ENCODE assay signal across 17 cellular contexts in the genomic region with DNA sequence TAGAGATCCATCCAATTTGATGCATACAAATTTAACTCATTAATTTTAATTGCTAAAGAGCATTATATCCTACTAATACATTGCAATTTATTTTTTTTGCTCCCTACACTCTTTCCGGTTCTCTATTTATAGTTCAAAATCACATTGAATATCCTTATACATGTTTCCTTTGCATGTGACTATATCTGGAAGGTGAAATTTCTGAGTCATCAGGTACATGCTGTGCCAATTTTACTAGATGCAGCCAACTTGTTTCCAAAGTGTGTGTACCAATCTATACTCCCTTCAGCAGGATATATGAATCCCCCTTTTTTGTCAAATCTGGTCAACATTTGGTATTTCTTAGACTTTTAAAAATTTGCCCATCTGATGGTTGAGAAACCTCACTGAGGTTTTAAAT.
A peak's percentile ranks its signal among the peaks of the same experiment; 100 is the strongest.
DNase-seq lines count a peak whose midpoint lies in the region; ATAC-seq and TF ChIP-seq lines count a peak whose summit lies in the region.
"Had no signal": no experiment of that assay in that cellular context is flagged by ENCODE, and none has a peak within 500 bp of the region (broad histone marks: within the 10 kb centered on the region; RNA-seq: fewer than 3 reads in every experiment).

No MANE protein-coding gene starts in this region.

- no peak overlapping the region for H3K27ac ChIP-seq in fibroblast of lung (ENCODE audit: insufficient read depth, low read length)
- H3K27ac ChIP-seq in CD8-positive, alpha-beta T cell (ENCODE audit: low read depth, low read length), result no peak overlapping the region
- H3K27ac ChIP-seq: HL-60, SJCRH30 had no signal

- H3K4me3 Mint-ChIP-seq in brain, result peak overlapping the region in 1 of 5 experiments; percentile 19
- no peak overlapping the region for H3K4me3 Mint-ChIP-seq in Caco-2 (ENCODE audit: unreplicated experiment)
- no peak overlapping the region for H3K4me3 Mint-ChIP-seq in CD8-positive, alpha-beta T cell
- H3K4me3 Mint-ChIP-seq: CD4-positive, alpha-beta memory T cell had no signal

- H3K27me3 ChIP-seq in fibroblast of lung (ENCODE audit: control insufficient read depth, insufficient read depth, low read length) (no peaks in the 10 kb centered on the region), Caco-2 (replicated peaks; ENCODE audit: control insufficient read depth, insufficient read depth, low read length) (no peaks in the 10 kb centered on the region)
- H3K27me3 ChIP-seq in CD8-positive, alpha-beta T cell (ENCODE audit: insufficient read depth, low read length), result no peaks in the 10 kb centered on the region
- H3K27me3 ChIP-seq: SJCRH30 had no signal

- intact Hi-C loops in Caco-2 (cut with micrococcal nuclease; ENCODE audit: unreplicated experiment), result no loop called here
- intact Hi-C loops in CD8-positive, alpha-beta T cell (cut with DNase I, micrococcal nuclease), result no loop called here

- no peaks in the 10 kb centered on the region for H3K79me2 ChIP-seq in fibroblast of lung (ENCODE audit: control insufficient read depth, insufficient read depth, low read length)

- H3K9me3 Mint-ChIP-seq in brain (peaks cover 0 to 9% (median 3%) of the 10 kb centered on the region in 5 experiments), Caco-2 (ENCODE audit: unreplicated experiment) (no peaks in the 10 kb centered on the region)
- H3K9me3 Mint-ChIP-seq in CD8-positive, alpha-beta T cell, result no peaks in the 10 kb centered on the region
- H3K9me3 Mint-ChIP-seq: CD4-positive, alpha-beta memory T cell had no signal

- H3K4me1 ChIP-seq in fibroblast of lung (ENCODE audit: control insufficient read depth, extremely low read depth, insufficient read depth, low read length) (no peaks in the 10 kb centered on the region), Caco-2 (no peaks in the 10 kb centered on the region)
- H3K4me1 ChIP-seq in CD8-positive, alpha-beta T cell (ENCODE audit: insufficient read depth, low read length), result no peaks in the 10 kb centered on the region
- H3K4me1 ChIP-seq: SJCRH30 had no signal

- no peaks in the 10 kb centered on the region for H3K4me1 Mint-ChIP-seq in brain
- no peaks in the 10 kb centered on the region for H3K4me1 Mint-ChIP-seq in Caco-2 (ENCODE audit: low read depth, unreplicated experiment)
- H3K4me1 Mint-ChIP-seq in CD8-positive, alpha-beta T cell (ENCODE audit: low read depth), result no peaks in the 10 kb centered on the region
- H3K4me1 Mint-ChIP-seq: CD4-positive, alpha-beta memory T cell had no signal

- no peak overlapping the region for H2AFZ ChIP-seq in fibroblast of lung (ENCODE audit: low read length)

- H3K4me3 ChIP-seq in fibroblast of lung (replicated peaks in 1 of 4; ENCODE audit: control extremely low read depth in 1 of 4, insufficient read depth in 1 of 4, low read depth in 3 of 4, low read length in 4 of 4) (no peak overlapping the region), retinal pigment epithelial cell (ENCODE audit: low read length) (no peak overlapping the region), Caco-2 (ENCODE audit: low read depth, low read length) (no peak overlapping the region)
- H3K4me3 ChIP-seq in CD8-positive, alpha-beta T cell (ENCODE audit: low read depth, low read length), result no peak overlapping the region
- H3K4me3 ChIP-seq: SJCRH30 had no signal

- H3K9ac ChIP-seq in fibroblast of lung (ENCODE audit: insufficient read depth, low read length), result no peak overlapping the region

- H4K20me1 ChIP-seq in fibroblast of lung (ENCODE audit: control insufficient read depth, extremely low read depth, insufficient read depth, low read length), result no peaks in the 10 kb centered on the region

- POLR2A ChIA-PET in Caco-2 (lab: Charles Lee), result no interaction called here
- POLR2A ChIA-PET in CD8-positive, alpha-beta T cell (lab: Charles Lee), result no interaction called here

- TF ChIP-seq CTCF in brain (conservative IDR thresholded peaks at IDR 0.05), result no peak
- no peak for TF ChIP-seq CTCF in fibroblast of lung (conservative IDR thresholded peaks at IDR 0.05 in 1 of 2, IDR thresholded peaks at IDR 0.05 in 1 of 2; ENCODE audit: low read depth in 1 of 2, low read length in 2 of 2)
- TF ChIP-seq CTCF in retinal pigment epithelial cell (conservative IDR thresholded peaks at IDR 0.05; ENCODE audit: low read depth, low read length), result no peak
- no peak for TF ChIP-seq CTCF in Caco-2 (IDR thresholded peaks at IDR 0.05; ENCODE audit: insufficient read depth in 1 of 2, low read depth in 1 of 2, low read length in 1 of 2, severe bottlenecking in 1 of 2, unreplicated experiment in 1 of 2)
- no peak for TF ChIP-seq CTCF in CD8-positive, alpha-beta T cell (IDR thresholded peaks at IDR 0.05)

- no peaks in the 10 kb centered on the region for H3K36me3 ChIP-seq in fibroblast of lung (ENCODE audit: control insufficient read depth, insufficient read depth, low read length)
- no peaks in the 10 kb centered on the region for H3K36me3 ChIP-seq in Caco-2 (ENCODE audit: control insufficient read depth, insufficient read depth, low read length)
- no peaks in the 10 kb centered on the region for H3K36me3 ChIP-seq in CD8-positive, alpha-beta T cell (ENCODE audit: insufficient read depth, low read length)
- H3K36me3 ChIP-seq: SJCRH30 had no signal

- H3K36me3 Mint-ChIP-seq in brain (no peaks in the 10 kb centered on the region), Caco-2 (ENCODE audit: insufficient read depth, unreplicated experiment) (no peaks in the 10 kb centered on the region)
- no peaks in the 10 kb centered on the region for H3K36me3 Mint-ChIP-seq in CD8-positive, alpha-beta T cell
- H3K36me3 Mint-ChIP-seq: CD4-positive, alpha-beta memory T cell had no signal

- H3K27ac Mint-ChIP-seq in brain, result peak overlapping the region in 3 of 5 experiments; percentile 37 to 93 (median 39)
- no peak overlapping the region for H3K27ac Mint-ChIP-seq in Caco-2 (ENCODE audit: unreplicated experiment)
- H3K27ac Mint-ChIP-seq in CD8-positive, alpha-beta T cell, result no peak overlapping the region
- H3K27ac Mint-ChIP-seq: CD4-positive, alpha-beta memory T cell had no signal

- H3K4me2 ChIP-seq in fibroblast of lung (ENCODE audit: extremely low read depth, insufficient read depth, low read length), result no peak overlapping the region

- no peaks in the 10 kb centered on the region for H3K27me3 Mint-ChIP-seq in brain
- peaks cover 3% of the 10 kb centered on the region for H3K27me3 Mint-ChIP-seq in Caco-2 (ENCODE audit: insufficient read depth, unreplicated experiment)
- H3K27me3 Mint-ChIP-seq in CD8-positive, alpha-beta T cell (ENCODE audit: low read depth), result no peaks in the 10 kb centered on the region
- H3K27me3 Mint-ChIP-seq: CD4-positive, alpha-beta memory T cell had no signal

- DNase-seq in NCI-H446 (lab: John Stamatoyannopoulos, UW), result peak; percentile 81 to 83
- peak; percentile 16 to 19 for DNase-seq in fibroblast of lung (ENCODE audit: low read depth in 2 of 2)
- DNase-seq in retinal pigment epithelial cell (ENCODE audit: low read depth), result peak; percentile 26
- no peak for DNase-seq in Caco-2
- no peak for DNase-seq in CD8-positive, alpha-beta T cell
- DNase-seq: CD4-positive, alpha-beta memory T cell; DMS79 treated with DMSO at 0.1 percent for 48 hours; HCEC 1CT; NCI-H1436 treated with DMSO at 0.1 percent for 48 hours; NCI-H2029 treated with DMSO at 0.1 percent for 48 hours; NCI-H2171 treated with DMSO at 0.1 percent for 48 hours; NCI-H524; SJCRH30; SW 1271 had no signal

- BruUV-seq in Caco-2 (replicated peaks; lab: Mats Ljungman, UMichigan), result no TSS peak

- CTCF ChIA-PET in Caco-2 (lab: Charles Lee), result no interaction called here
- CTCF ChIA-PET in CD8-positive, alpha-beta T cell (lab: Charles Lee), result no interaction called here

- ATAC-seq in HG03196 (IDR thresholded peaks at IDR 0.05; ENCODE audit: unreplicated experiment), result no peak
- no peak for ATAC-seq in CD8-positive, alpha-beta T cell

- H3K9me3 ChIP-seq in fibroblast of lung (ENCODE audit: control insufficient read depth, insufficient read depth, low read depth, low read length) (no peaks in the 10 kb centered on the region), Caco-2 (no peaks in the 10 kb centered on the region)
- no peaks in the 10 kb centered on the region for H3K9me3 ChIP-seq in CD8-positive, alpha-beta T cell (ENCODE audit: low read length)
- H3K9me3 ChIP-seq: SJCRH30 had no signal

Comparison
In these comparisons a context has a peak if more than half of its experiments do, and no peak if none do; other contexts are left out.
1. DNase-seq: peak in NCI-H446 (2 of 2), fibroblast of lung (2 of 2) and retinal pigment epithelial cell (single experiment); none in Caco-2 (0 of 2) and CD8-positive, alpha-beta T cell (0 of 7).
2. H3K27ac Mint-ChIP-seq: peak in brain (3 of 5); none in Caco-2 (single experiment) and CD8-positive, alpha-beta T cell (single experiment).